21 cellular contexts compared by ENCODE assay signal in the genomic region with DNA sequence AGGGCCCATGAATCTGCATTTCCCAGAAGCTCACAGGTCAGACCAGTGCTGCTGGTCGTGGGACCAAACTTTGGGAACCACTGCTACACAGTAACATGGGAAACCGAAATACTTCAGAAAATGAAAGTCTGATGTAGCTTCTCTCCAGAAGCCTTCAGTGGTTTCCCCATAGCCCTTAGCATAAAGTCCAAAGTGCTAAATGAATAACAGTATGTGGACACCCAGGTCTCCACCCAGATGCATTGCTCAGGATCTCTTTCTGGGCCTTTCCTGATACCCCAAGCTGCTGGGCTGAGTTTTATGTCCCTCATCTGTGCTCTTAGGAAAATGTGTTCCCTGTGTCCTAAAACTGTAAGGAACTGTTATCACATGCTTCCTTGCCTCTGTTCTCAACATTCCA.
A peak's percentile ranks its signal among the peaks of the same experiment; 100 is the strongest.
DNase-seq lines count a peak whose midpoint lies in the region; ATAC-seq, FAIRE-seq and TF ChIP-seq lines count a peak whose summit lies in the region.
"Had no signal": no experiment of that assay in that cellular context is flagged by ENCODE, and none has a peak within 500 bp of the region (broad histone marks: within the 10 kb centered on the region; RNA-seq: fewer than 3 reads in every experiment).

No MANE protein-coding gene starts in this region.

- H3K4me1 ChIP-seq in left ventricle myocardium inferior, result peaks cover 99% of the 10 kb centered on the region
- peaks cover 16% of the 10 kb centered on the region; the same call in 1 of the 2 replicates for H3K4me1 ChIP-seq in Panc1 (ENCODE audit: control insufficient read depth, insufficient read depth, low read length)
- peaks cover 56% of the 10 kb centered on the region for H3K4me1 ChIP-seq in keratinocyte (ENCODE audit: control insufficient read depth, extremely low read depth, insufficient read depth, low read length)
- H3K4me1 ChIP-seq in subcutaneous abdominal adipose tissue (ENCODE audit: control insufficient read depth in 5 of 5, insufficient read depth in 5 of 5, low read length in 5 of 5), result peaks cover 4 to 29% (median 15%) of the 10 kb centered on the region in 5 donors

- H2AFZ ChIP-seq in keratinocyte (ENCODE audit: control insufficient read depth, low read length), result no peak overlapping the region

- POLR2A ChIA-PET in Panc1 (lab: Charles Lee), result interaction anchor here (0.6 kb wide), 2 partner anchors 55 to 556 kb away, joined by 3 to 9 read pairs; no protein-coding TSS in a partner anchor

- ATAC-seq in Right ventricle myocardium inferior (no peak), Panc1 (no peak), HG02852 (IDR thresholded peaks at IDR 0.05; ENCODE audit: unreplicated experiment) (no peak)
- ATAC-seq: activated CD8-positive, alpha-beta T cell treated with anti-CD3 and anti-CD28 coated beads for 36 hours; stimulated activated naive CD8-positive, alpha-beta T cell treated with anti-CD3 and anti-CD28 coated beads, Interleukin-15, amount 100 ng/mL, for 72 hours; WTC11 had no signal

- H3K9ac ChIP-seq in keratinocyte (ENCODE audit: control insufficient read depth, extremely low read depth, insufficient read depth, low read length), result no peak overlapping the region
- H3K9ac ChIP-seq in subcutaneous abdominal adipose tissue (ENCODE audit: low read length in 5 of 5), result no peak overlapping the region

- H3K79me2 ChIP-seq in keratinocyte (ENCODE audit: control insufficient read depth, insufficient read depth, low read length), result peaks cover 28% of the 10 kb centered on the region

- H3K36me3 ChIP-seq in left ventricle myocardium inferior, result no peaks in the 10 kb centered on the region
- H3K36me3 ChIP-seq in Panc1 (ENCODE audit: control insufficient read depth, insufficient read depth, low read length), result no peaks in the 10 kb centered on the region
- no peaks in the 10 kb centered on the region for H3K36me3 ChIP-seq in keratinocyte (ENCODE audit: control insufficient read depth in 2 of 2, extremely low read depth in 1 of 2, insufficient read depth in 2 of 2, low read length in 2 of 2)
- no peaks in the 10 kb centered on the region for H3K36me3 ChIP-seq in subcutaneous abdominal adipose tissue (ENCODE audit: control insufficient read depth in 5 of 5, insufficient read depth in 5 of 5, low read length in 5 of 5)
- H3K36me3 ChIP-seq: cardiac muscle cell, HAP-1, heart left ventricle, neutrophil, right atrium auricular region had no signal

- no TSS peak for BruUV-seq in Panc1 (replicated peaks; lab: Mats Ljungman, UMichigan)

- H3K4me3 ChIP-seq in left ventricle myocardium inferior (no peak overlapping the region), Panc1 (ENCODE audit: low read depth in 2 of 2, low read length in 2 of 2) (no peak overlapping the region), keratinocyte (ENCODE audit: control insufficient read depth in 2 of 3, extremely low read depth in 1 of 3, insufficient read depth in 2 of 3, low read depth in 1 of 3, low read length in 3 of 3) (no peak overlapping the region), subcutaneous abdominal adipose tissue (ENCODE audit: low read depth in 1 of 5, low read length in 5 of 5) (no peak overlapping the region)
- H3K4me3 ChIP-seq: cardiac muscle cell, HAP-1, heart left ventricle, right atrium auricular region had no signal

- FAIRE-seq in keratinocyte (lab: Jason Lieb, UNC), result peak; percentile 26
- FAIRE-seq: islet of Langerhans had no signal

- H3K27ac ChIP-seq in left ventricle myocardium inferior (replicated peaks), result peak overlapping the region; percentile 29
- H3K27ac ChIP-seq in Panc1 (ENCODE audit: low read length), result peak overlapping the region; percentile 51; the same call in 1 of the 2 replicates
- H3K27ac ChIP-seq in keratinocyte (ENCODE audit: control insufficient read depth, insufficient read depth, low read length), result peak overlapping the region; percentile 41
- peak overlapping the region; percentile 56 for H3K27ac ChIP-seq in subcutaneous abdominal adipose tissue (ENCODE audit: low read depth, low read length)
- H3K27ac ChIP-seq: cardiac muscle cell, neutrophil, right atrium auricular region had no signal

- no peaks in the 10 kb centered on the region for H4K20me1 ChIP-seq in keratinocyte (ENCODE audit: control insufficient read depth, extremely low read depth, insufficient read depth, low read length)

- H3K9me1 ChIP-seq in keratinocyte (ENCODE audit: control insufficient read depth, extremely low read depth, insufficient read depth, low read length), result no peaks in the 10 kb centered on the region

- DNase-seq in left ventricle myocardium inferior (no peak), Right ventricle myocardium inferior (ENCODE audit: missing footprints) (no peak), Panc1 (ENCODE audit: low read depth, low spot score) (no peak), keratinocyte (ENCODE audit: low read depth, low spot score) (no peak), SW480 (ENCODE audit: low spot score) (no peak), HK-2 (ENCODE audit: unreplicated experiment) (no peak)
- DNase-seq: activated CD8-positive, alpha-beta T cell treated with anti-CD3 and anti-CD28 coated beads for 36 hours; activated naive CD8-positive, alpha-beta T cell treated with anti-CD3 and anti-CD28 coated beads for 36 hours; DMS53; heart left ventricle; NCI-H2029 treated with DMSO at 0.1 percent for 48 hours; NCI-H524 treated with DMSO at 0.1 percent for 48 hours; stimulated activated naive CD8-positive, alpha-beta T cell treated with anti-CD3 and anti-CD28 coated beads, Interleukin-15, amount 100 ng/mL, for 72 hours had no signal

- CTCF ChIA-PET in Panc1 (lab: Charles Lee), result no interaction called here

- in situ Hi-C loops in Panc1 (cut with HindIII; ENCODE audit: low pct_unique_long_range_greater_than_20kb, low sequenced_read_pairs), result no loop called here

- H3K9me3 ChIP-seq in left ventricle myocardium inferior (replicated peaks) (no peaks in the 10 kb centered on the region), Panc1 (ENCODE audit: control insufficient read depth, insufficient read depth, low read depth, low read length) (no peaks in the 10 kb centered on the region), keratinocyte (ENCODE audit: control insufficient read depth, low read depth, low read length) (no peaks in the 10 kb centered on the region), subcutaneous abdominal adipose tissue (ENCODE audit: control insufficient read depth in 5 of 5, low read length in 5 of 5) (no peaks in the 10 kb centered on the region)
- H3K9me3 ChIP-seq: HAP-1, heart left ventricle, neutrophil, right atrium auricular region had no signal

- no peaks in the 10 kb centered on the region for H3K27me3 ChIP-seq in left ventricle myocardium inferior (ENCODE audit: low read depth)
- no peaks in the 10 kb centered on the region for H3K27me3 ChIP-seq in Panc1 (ENCODE audit: control insufficient read depth, insufficient read depth, low read length)
- H3K27me3 ChIP-seq in keratinocyte (ENCODE audit: control insufficient read depth, extremely low read depth, insufficient read depth, low read length), result no peaks in the 10 kb centered on the region
- no peaks in the 10 kb centered on the region for H3K27me3 ChIP-seq in subcutaneous abdominal adipose tissue (ENCODE audit: control insufficient read depth in 5 of 5, insufficient read depth in 4 of 5, low read length in 5 of 5)
- H3K27me3 ChIP-seq: cardiac muscle cell, heart left ventricle, neutrophil, right atrium auricular region had no signal

- H3K4me2 ChIP-seq in keratinocyte (ENCODE audit: control insufficient read depth, extremely low read depth, insufficient read depth, low read depth, low read length), result peak overlapping the region; percentile 25

- TF ChIP-seq CTCF in left ventricle myocardium inferior (IDR thresholded peaks at IDR 0.05; ENCODE audit: borderline replicate concordance) (no peak), Panc1 (IDR thresholded peaks at IDR 0.05) (no peak), keratinocyte (optimal IDR thresholded peaks at IDR 0.05 in 1 of 3, IDR thresholded peaks at IDR 0.05 in 1 of 3, conservative IDR thresholded peaks at IDR 0.05 in 1 of 3; ENCODE audit: extremely low read depth in 1 of 3, insufficient read depth in 2 of 3, low read length in 3 of 3) (no peak)

- intact Hi-C loops in left ventricle myocardium inferior (cut with micrococcal nuclease), result no loop called here
- intact Hi-C loops in Right ventricle myocardium inferior (cut with DNase I), result loop anchor here (5.0 kb wide), 1 partner anchor 39 kb away; no protein-coding TSS in a partner anchor
- intact Hi-C loops in Panc1 (cut with micrococcal nuclease; ENCODE audit: unreplicated experiment), result no loop called here

- dilution Hi-C loops in keratinocyte (cut with MboI; ENCODE audit: extremely low pct_ligation_motif_present, low sequenced_read_pairs), result no loop called here
